In genomic region chr9:37575511-37575914, GRCh38 we compare ENCODE assay signal across 8 cellular contexts. TPM values are rescaled to one million over a fixed set of nuclear protein-coding genes. Genes with fewer than 3 reads are reported as not detected.
DNase-seq lines count a peak whose midpoint lies in the region; ATAC-seq and TF ChIP-seq lines count a peak whose summit lies in the region.

No MANE protein-coding gene starts in this region.

- H3K9me3 ChIP-seq in MG63 = no peaks in the 10 kb centered on the region
- no peaks in the 10 kb centered on the region for H3K9me3 ChIP-seq in mucosa of rectum (ENCODE audit: control insufficient read depth in 2 of 2, low read length in 2 of 2)

- DNase-seq in ELR (ENCODE audit: low read depth) (peak; percentile 22), MG63 (no peak), dorsolateral prefrontal cortex (no peak), DMS79 (lab: John Stamatoyannopoulos, UW) (no peak), HT-29 (ENCODE audit: low spot score) (no peak)
- DNase-seq in stimulated activated CD8-positive, alpha-beta memory T cell treated with anti-CD3 and anti-CD28 coated beads, Interleukin-4, amount 100 ng/mL, for 48 hours = no peak

- peak overlapping the region; percentile 72 to 77 for H3K9ac ChIP-seq in mucosa of rectum (ENCODE audit: low read depth in 1 of 2, low read length in 2 of 2)

- peaks cover 8% of the 10 kb centered on the region; the same call in 1 of the 2 replicates for H3K36me3 ChIP-seq in MG63
- peaks cover 0 to under 1% of the 10 kb centered on the region in 2 donors for H3K36me3 ChIP-seq in mucosa of rectum (ENCODE audit: control insufficient read depth in 2 of 2, insufficient read depth in 2 of 2, low read length in 2 of 2)

- no peaks in the 10 kb centered on the region for H3K27me3 ChIP-seq in MG63
- H3K27me3 ChIP-seq in dorsolateral prefrontal cortex = no peaks in the 10 kb centered on the region
- H3K27me3 ChIP-seq in mucosa of rectum (ENCODE audit: control insufficient read depth in 2 of 2, insufficient read depth in 2 of 2, low read length in 2 of 2) = no peaks in the 10 kb centered on the region

- no peak for TF ChIP-seq CTCF in dorsolateral prefrontal cortex (IDR thresholded peaks at IDR 0.05 in 54 of 56, conservative IDR thresholded peaks at IDR 0.05 in 2 of 56; ENCODE audit: low read depth in 1 of 56, partially characterized antibody in 56 of 56)

- H3K4me1 ChIP-seq in mucosa of rectum (ENCODE audit: control insufficient read depth in 2 of 2, insufficient read depth in 2 of 2, low read length in 2 of 2) = peaks cover 13 to 15% of the 10 kb centered on the region in 2 donors

- peak; percentile 58 for ATAC-seq in GM21529 (IDR thresholded peaks at IDR 0.05; ENCODE audit: unreplicated experiment)

- H3K4me3 ChIP-seq in MG63 = peak overlapping the region; percentile 35
- peak overlapping the region; percentile 54 to 97 (median 87) for H3K4me3 ChIP-seq in dorsolateral prefrontal cortex
- H3K4me3 ChIP-seq in mucosa of rectum (ENCODE audit: low read length in 2 of 2) = peak overlapping the region; percentile 82 to 83

- H3K27ac ChIP-seq in dorsolateral prefrontal cortex (peak overlapping the region in 58 of 59 donors; percentile 42 to 95 (median 88)), mucosa of rectum (ENCODE audit: low read depth in 2 of 2, low read length in 2 of 2) (peak overlapping the region; percentile 69 to 80)

- intact Hi-C loops in dorsolateral prefrontal cortex (cut with DNase I) = loop anchor here (5.0 to 10.0 kb wide), 5 partner anchors 88 to 327 kb away; partner anchors contain the start of genes POLR1E (in 1 of the 2), SLC25A51 (in 1 of the 2), TRMT10B (in 1 of the 2) and ZBTB5 (in 1 of the 2)

RNA-seq across cellular contexts. Expression of gene FBXO10, which starts 0.7 kb away (rescaled TPM):
- total RNA-seq in MG63 (2014; rRNA removed; shearing (Covaris generic); ENCODE audit: low replicate concordance) = 0.84 and 4.3 TPM in 2 replicates
- 10 to 100 TPM in 119 of 120 experiments, 1 to 10 TPM in 1; 9.9 to 34.2 (median 24.9) TPM for total RNA-seq in dorsolateral prefrontal cortex
- 3.4 and 7.4 TPM in 2 replicates for total RNA-seq in HT-29 (2014; rRNA removed; shearing (Covaris generic))

RNA-seq across cellular contexts. Expression of gene TOMM5, which starts 16.9 kb away (rescaled TPM):
- 101 and 179 TPM in 2 replicates for total RNA-seq in MG63 (2014; rRNA removed; shearing (Covaris generic); ENCODE audit: low replicate concordance)
- 10 to 100 TPM; 30.0 to 71.9 (median 50.0) TPM for total RNA-seq in dorsolateral prefrontal cortex
- total RNA-seq in HT-29 (2014; rRNA removed; shearing (Covaris generic)) = 215 and 224 TPM in 2 replicates

Comparison
In these comparisons a context has a peak if more than half of its experiments do, and no peak if none do; other contexts are left out.
1. H3K4me3 ChIP-seq: peak in every context shown above with its lines; median percentile 87 in dorsolateral prefrontal cortex; 82 in mucosa of rectum; 35 in MG63.